11 cellular contexts compared by ENCODE assay signal in the genomic region with DNA sequence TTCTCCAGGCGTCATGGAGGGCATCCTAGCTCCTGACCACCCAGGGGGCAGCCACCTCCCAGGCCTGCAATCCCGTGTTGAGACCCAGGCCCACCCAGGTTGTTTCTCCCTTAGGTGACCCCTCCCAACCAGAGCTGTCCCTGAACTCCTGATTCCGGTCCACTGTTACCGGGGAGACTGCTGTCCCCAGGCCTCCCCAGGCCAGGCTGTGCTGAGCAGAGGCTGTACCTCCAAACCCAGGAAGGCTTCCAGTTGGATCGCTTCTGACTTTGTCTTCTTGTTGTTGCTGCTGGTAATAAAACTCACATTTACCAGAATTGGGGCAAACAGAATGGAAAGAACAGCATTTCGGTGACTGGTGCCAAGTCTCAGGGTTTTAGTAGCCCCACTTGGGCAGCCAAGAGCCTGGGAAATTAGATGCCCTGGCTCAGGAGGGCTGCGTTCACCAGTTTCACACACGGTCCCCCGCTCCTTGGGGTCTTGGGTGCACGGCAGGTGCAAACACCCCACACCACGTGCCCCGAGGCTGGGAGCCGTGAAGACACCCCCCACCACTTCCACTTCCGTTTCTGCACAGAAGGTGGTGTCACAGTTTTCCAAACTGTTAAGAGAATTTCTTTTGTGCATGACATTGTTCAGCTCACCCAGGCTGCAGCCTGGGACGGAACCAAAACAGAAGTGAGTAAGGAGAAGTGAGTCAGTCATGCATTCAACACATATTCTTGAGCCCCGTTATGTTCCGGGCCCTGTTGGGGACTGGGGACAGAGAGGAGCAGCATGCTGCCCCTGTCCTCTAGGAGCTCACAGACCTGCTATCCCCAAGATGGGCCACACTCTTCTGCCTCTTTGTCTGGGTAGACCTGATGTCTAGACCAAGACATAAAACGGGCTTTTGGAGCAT. TPM values are rescaled to one million over a fixed set of nuclear protein-coding genes. Genes with fewer than 3 reads are reported as not detected.
DNase-seq lines count a peak whose midpoint lies in the region; ATAC-seq, FAIRE-seq and TF ChIP-seq lines count a peak whose summit lies in the region.
"Had no signal": no experiment of that assay in that cellular context is flagged by ENCODE, and none has a peak within 500 bp of the region (broad histone marks: within the 10 kb centered on the region; RNA-seq: fewer than 3 reads in every experiment).

No MANE protein-coding gene starts in this region.

- peak; percentile 77 for ATAC-seq in HG03175 (IDR thresholded peaks at IDR 0.05; ENCODE audit: unreplicated experiment)
- ATAC-seq in GM12878 = peak; percentile 71
- ATAC-seq: left ventricle myocardium superior had no signal

- SMC1A ChIA-PET in GM12878 (lab: Charles Lee; ENCODE audit: uncharacterized antibody, unreplicated experiment) = interaction anchor here (0.8 to 2.5 kb wide), 5 partner anchors 16 to 93 kb away, joined by 5 to 7 read pairs (median 5); no protein-coding TSS in a partner anchor

- in situ Hi-C loops in GM12878 (cut with MboI) (no loop called here), mammary epithelial cell (cut with MboI; ENCODE audit: low sequenced_read_pairs in 2 of 2) (no loop called here)

- WGBS in GM12878 (ENCODE audit: insufficient coverage, insufficient replicate concordance, low lambda C conversion rate, missing lambda C conversion rate) = 23% methylated on average over 18 of the region's 18 CpGs
- WGBS in stomach, 5 donors = 70 to 84% (median 81%) methylated on average over 18 of the region's 18 CpGs
- 77% methylated on average over 16 of the region's 18 CpGs for WGBS in mammary epithelial cell (ENCODE audit: low coverage, missing lambda C conversion rate)

- TF ChIP-seq CTCF in GM12878 (IDR thresholded peaks at IDR 0.05 in 2 of 3, conservative IDR thresholded peaks at IDR 0.05 in 1 of 3; ENCODE audit: control insufficient read depth in 2 of 3, extremely low read depth in 1 of 3, insufficient read depth in 1 of 3, low read depth in 3 of 3, low read length in 3 of 3) (no peak), stomach (IDR thresholded peaks at IDR 0.05) (no peak), mammary epithelial cell (conservative IDR thresholded peaks at IDR 0.05 in 1 of 2, IDR thresholded peaks at IDR 0.05 in 1 of 2; ENCODE audit: extremely low read depth in 1 of 2, insufficient read depth in 1 of 2, low read depth in 1 of 2, low read length in 2 of 2) (no peak)

- POLR2A ChIA-PET in GM12878 (lab: Charles Lee) = interaction anchor here (0.6 to 1.0 kb wide), 3 partner anchors 29 to 1009 kb away, joined by 3 read pairs; a partner anchor contains a TSS

- H3K4me2 ChIP-seq in GM12878 (ENCODE audit: control insufficient read depth, insufficient read depth) = peak overlapping the region; percentile 58
- no peak overlapping the region for H3K4me2 ChIP-seq in mammary epithelial cell (ENCODE audit: insufficient read depth, low read depth, low read length)

- peak; percentile 79 for FAIRE-seq in GM12878 (lab: Jason Lieb, UNC)

- intact Hi-C loops in GM12878 (cut with micrococcal nuclease; ENCODE audit: unreplicated experiment) (loop anchor here (2.0 kb wide), 2 partner anchors 29 to 45 kb away; a partner anchor contains a TSS), stomach (cut with DNase I; ENCODE audit: low total_unique reads) (no loop called here), mammary epithelial cell (cut with micrococcal nuclease) (no loop called here)

- H4K20me1 ChIP-seq in GM12878 (ENCODE audit: control insufficient read depth, insufficient read depth) = no peaks in the 10 kb centered on the region
- H4K20me1 ChIP-seq in mammary epithelial cell (ENCODE audit: insufficient read depth, low read length) = no peaks in the 10 kb centered on the region

- H3K27me3 ChIP-seq in GM12878 (replicated peaks in 1 of 2; ENCODE audit: control insufficient read depth in 2 of 2, insufficient read depth in 2 of 2, low read length in 1 of 2) = no peaks in the 10 kb centered on the region
- peaks cover 0 to 16% (median 0%) of the 10 kb centered on the region in 3 donors for H3K27me3 ChIP-seq in stomach
- peaks cover 2% of the 10 kb centered on the region for H3K27me3 ChIP-seq in mammary epithelial cell (ENCODE audit: insufficient read depth, low read length)
- H3K27me3 ChIP-seq: ascending aorta had no signal

- H3K9ac ChIP-seq in GM12878 (ENCODE audit: control insufficient read depth, insufficient read depth, low read length) = no peak overlapping the region
- H3K9ac ChIP-seq in mammary epithelial cell (ENCODE audit: insufficient read depth, low read length) = no peak overlapping the region

- no peak overlapping the region for H2AFZ ChIP-seq in GM12878 (ENCODE audit: control insufficient read depth, low read depth, low read length)
- no peak overlapping the region for H2AFZ ChIP-seq in mammary epithelial cell (ENCODE audit: low read depth, low read length)

- no peak for TF ChIP-seq RAD21 in GM12878 (IDR thresholded peaks at IDR 0.05; ENCODE audit: insufficient read depth, low read depth, low read length)

- no peak; a peak in 1 of 4 replicates for TF ChIP-seq EP300 in GM12878 (IDR thresholded peaks at IDR 0.05; ENCODE audit: borderline replicate concordance in 1 of 2, control insufficient read depth in 1 of 2, low read depth in 2 of 2, low read length in 2 of 2)
- no peak for TF ChIP-seq EP300 in stomach (IDR thresholded peaks at IDR 0.05)

- H3K27ac ChIP-seq in GM12878 (ENCODE audit: control insufficient read depth, insufficient read depth) (0 out of 2 replicates have a peak overlapping the region, but pooled peaks have one; percentile 7), stomach (no peak overlapping the region), mammary epithelial cell (ENCODE audit: insufficient read depth, low read depth, low read length) (no peak overlapping the region)
- H3K27ac ChIP-seq: 22Rv1, ascending aorta had no signal

- no peak overlapping the region for H3K4me3 ChIP-seq in GM12878
- no peak overlapping the region for H3K4me3 ChIP-seq in stomach
- no peak overlapping the region for H3K4me3 ChIP-seq in mammary epithelial cell (replicated peaks in 1 of 3; ENCODE audit: insufficient read depth in 1 of 3, low read depth in 2 of 3, low read length in 3 of 3)
- H3K4me3 ChIP-seq: ascending aorta had no signal

- no peaks in the 10 kb centered on the region for H3K79me2 ChIP-seq in GM12878 (ENCODE audit: control insufficient read depth, insufficient read depth, low read length)
- H3K79me2 ChIP-seq in mammary epithelial cell (ENCODE audit: insufficient read depth, low read length) = no peaks in the 10 kb centered on the region

- no peaks in the 10 kb centered on the region; the same call in 1 of the 3 replicates for H3K9me3 ChIP-seq in GM12878 (replicated peaks; ENCODE audit: control insufficient read depth, insufficient read depth, low read length)
- H3K9me3 ChIP-seq in stomach = no peaks in the 10 kb centered on the region
- H3K9me3 ChIP-seq in mammary epithelial cell (replicated peaks; ENCODE audit: insufficient read depth, low read length) = no peaks in the 10 kb centered on the region
- H3K9me3 ChIP-seq: ascending aorta had no signal

- BruUV-seq in GM12878 (replicated peaks; lab: Mats Ljungman, UMichigan) (no TSS peak), mammary epithelial cell (replicated peaks; lab: Mats Ljungman, UMichigan) (no TSS peak)

- CTCF ChIA-PET in GM12878 (lab: Yijun Ruan, JAX) = interaction anchor here (0.7 to 3.3 kb wide), 10 partner anchors 8 to 159 kb away, joined by 3 to 19 read pairs (median 8); a partner anchor contains a TSS
- CTCF ChIA-PET in mammary epithelial cell (lab: Charles Lee; ENCODE audit: low non-redundant PET) = no interaction called here

- peak; percentile 72 for DNase-seq in NK-92 treated with Interleukin-12 subunit alpha and Interleukin-12 subunit beta, amount 100 ng/mL, for 24 hours (lab: John Stamatoyannopoulos, UW)
- no peak for DNase-seq in NK-92 (lab: John Stamatoyannopoulos, UW; ENCODE audit: unreplicated experiment)
- no peak for DNase-seq in GM12878 (ENCODE audit: low read depth, low spot score)
- DNase-seq in stimulated activated CD8-positive, alpha-beta memory T cell treated with anti-CD3 and anti-CD28 coated beads, Interleukin-4, amount 100 ng/mL, for 48 hours = peak; percentile 29
- DNase-seq in stomach = no peak
- DNase-seq in NCI-H774 (lab: John Stamatoyannopoulos, UW) = no peak
- DNase-seq in mammary epithelial cell = no peak
- DNase-seq: left ventricle myocardium superior had no signal

- no peak for TF ChIP-seq POLR2A in GM12878 (IDR thresholded peaks at IDR 0.05; ENCODE audit: low read depth, low read length)
- no peak for TF ChIP-seq POLR2A in stomach (IDR thresholded peaks at IDR 0.05)

- H3K36me3 ChIP-seq in GM12878 (ENCODE audit: control insufficient read depth in 2 of 2, insufficient read depth in 2 of 2, low read length in 1 of 2) = no peaks in the 10 kb centered on the region
- H3K36me3 ChIP-seq in stomach = no peaks in the 10 kb centered on the region
- H3K36me3 ChIP-seq in mammary epithelial cell (ENCODE audit: insufficient read depth, low read length) = no peaks in the 10 kb centered on the region
- H3K36me3 ChIP-seq: ascending aorta had no signal

- RAD21 ChIA-PET in GM12878 (lab: Charles Lee; ENCODE audit: unreplicated experiment) = interaction anchor here (0.8 to 4.3 kb wide), 8 partner anchors 25 to 163 kb away, joined by 3 to 15 read pairs (median 4); a partner anchor contains a TSS

- dilution Hi-C loops in mammary epithelial cell (cut with HindIII; ENCODE audit: low sequenced_read_pairs) = loop anchor here (10.0 kb wide), 1 partner anchor 151 kb away; no protein-coding TSS in a partner anchor

- H3K4me1 ChIP-seq in GM12878 (ENCODE audit: control insufficient read depth, insufficient read depth, low read length) (peaks cover 39% of the 10 kb centered on the region), stomach (peaks cover 0 to 12% (median 2%) of the 10 kb centered on the region in 4 donors), mammary epithelial cell (ENCODE audit: insufficient read depth, low read length) (no peaks in the 10 kb centered on the region)
- H3K4me1 ChIP-seq: ascending aorta had no signal

RNA-seq across cellular contexts. Expression of a gene that starts 29.4 kb away (rescaled TPM):
- 42.5 and 42.9 TPM in 2 replicates for total RNA-seq in GM12878 (2013; cell fraction: nucleolus; rRNA removed)
- total RNA-seq in GM12878 (2014; rRNA removed) = 110 and 131 TPM in 2 replicates
- total RNA-seq in GM12878 (2014; rRNA removed; fragmentation: Illumina TruSeq; extraction: Trizol) = 102 and 110 TPM in 2 replicates
- 155 and 167 TPM in 2 replicates for total RNA-seq in GM12878 (2021)
- 46.6 TPM for polyA plus RNA-seq in GM12878 (2011; ENCODE audit: low read depth)
- 57.5 and 96.3 TPM in 2 replicates for polyA plus RNA-seq in GM12878 (2011; rRNA removed)
- polyA plus RNA-seq in GM12878 (2011; cell fraction: cytosol; rRNA removed) = 139 and 172 TPM in 2 replicates
- 53.0 and 55.2 TPM in 2 replicates for polyA plus RNA-seq in GM12878 (2011; cell fraction: nucleus; rRNA removed)
- 79.4 and 173 TPM in 2 replicates for polyA plus RNA-seq in GM12878 (2012)
- polyA plus RNA-seq in GM12878 (2014; fragmentation: Illumina TruSeq; extraction: Trizol) = 82.9 and 170 TPM in 2 replicates
- 10 to 100 TPM in 1 of 2 experiments, 1 to 10 TPM in 1; 5.4 to 16.9 TPM for polyA plus RNA-seq in GM12878 (2014; fragmentation: Nextera tagmentation; extraction: Ambion mirVana)
- 185 and 204 TPM in 2 replicates for polyA plus RNA-seq in GM12878 (2014; rRNA removed)
- 100 to 1,000 TPM; 191 to 195 TPM for polyA plus RNA-seq in GM12878 (2016; fragmentation: Nextera tagmentation; extraction: Ambion mirVana)
- polyA minus RNA-seq in GM12878 (2011; rRNA and poly(A)+ RNA removed) = 118 and 121 TPM in 2 replicates
- polyA minus RNA-seq in GM12878 (2011; cell fraction: cytosol; rRNA and poly(A)+ RNA removed) = 26.1 and 33.1 TPM in 2 replicates
- 5.1 and 9.5 TPM in 2 replicates for polyA minus RNA-seq in GM12878 (2011; cell fraction: nucleus; rRNA and poly(A)+ RNA removed)
- total RNA-seq in stomach = 1,000 to 10,000 TPM in 1 of 5 donors, 100 to 1,000 TPM in 2, 10 to 100 TPM in 2; 35.6 to 1,030 (median 105) TPM
- polyA plus RNA-seq in stomach = 10 to 100 TPM; 26.9 to 40.8 (median 32.2) TPM
- total RNA-seq in mammary epithelial cell = 10 to 100 TPM; 24.8 to 47.1 TPM
- polyA plus RNA-seq in mammary epithelial cell = 66.2 TPM
- 77.9 TPM for polyA minus RNA-seq in mammary epithelial cell

RNA-seq across cellular contexts. Expression of a gene that starts 30.9 kb away (rescaled TPM):
- 20.6 and 24.6 TPM in 2 replicates for total RNA-seq in GM12878 (2013; cell fraction: nucleolus; rRNA removed)
- 11.2 and 12.3 TPM in 2 replicates for total RNA-seq in GM12878 (2014; rRNA removed)
- total RNA-seq in GM12878 (2014; rRNA removed; fragmentation: Illumina TruSeq; extraction: Trizol) = 18.1 and 19.2 TPM in 2 replicates
- 26.8 and 30.1 TPM in 2 replicates for total RNA-seq in GM12878 (2021)
- 12.4 TPM for polyA plus RNA-seq in GM12878 (2011; ENCODE audit: low read depth)
- 16.5 and 26.9 TPM in 2 replicates for polyA plus RNA-seq in GM12878 (2011; rRNA removed)
- polyA plus RNA-seq in GM12878 (2011; cell fraction: cytosol; rRNA removed) = 26.5 and 38.7 TPM in 2 replicates
- polyA plus RNA-seq in GM12878 (2011; cell fraction: nucleus; rRNA removed) = 39.0 and 48.7 TPM in 2 replicates
- polyA plus RNA-seq in GM12878 (2012) = 17.2 and 17.7 TPM in 2 replicates
- polyA plus RNA-seq in GM12878 (2014; fragmentation: Illumina TruSeq; extraction: Trizol) = 20.4 and 24.4 TPM in 2 replicates
- polyA plus RNA-seq in GM12878 (2014; fragmentation: Nextera tagmentation; extraction: Ambion mirVana) = 1 to 10 TPM; 2.1 to 5.5 TPM
- polyA plus RNA-seq in GM12878 (2014; rRNA removed) = 23.4 and 23.5 TPM in 2 replicates
- 10 to 100 TPM; 12.6 to 13.2 TPM for polyA plus RNA-seq in GM12878 (2016; fragmentation: Nextera tagmentation; extraction: Ambion mirVana)
- 60.8 and 66.5 TPM in 2 replicates for polyA minus RNA-seq in GM12878 (2011; rRNA and poly(A)+ RNA removed)
- polyA minus RNA-seq in GM12878 (2011; cell fraction: cytosol; rRNA and poly(A)+ RNA removed) = 6.0 and 6.2 TPM in 2 replicates
- 10.9 and 19.2 TPM in 2 replicates for polyA minus RNA-seq in GM12878 (2011; cell fraction: nucleus; rRNA and poly(A)+ RNA removed)
- total RNA-seq in stomach = under 1 TPM in 1 of 5 donors, not detected in 4; 0.37 TPM
- polyA plus RNA-seq in stomach = under 1 TPM in 2 of 3 donors, not detected in 1; 0.13 to 0.19 TPM
- total RNA-seq in mammary epithelial cell = not detected
- polyA plus RNA-seq in mammary epithelial cell = not detected
- polyA minus RNA-seq in mammary epithelial cell = not detected
- total RNA-seq: ascending aorta, left ventricle myocardium superior had no signal

Comparison
In these comparisons a context has a peak if more than half of its experiments do, and no peak if none do; other contexts are left out.
1. DNase-seq: peak in NK-92 treated with Interleukin-12 subunit alpha and Interleukin-12 subunit beta, amount 100 ng/mL, for 24 hours (single experiment) and stimulated activated CD8-positive, alpha-beta memory T cell treated with anti-CD3 and anti-CD28 coated beads, Interleukin-4, amount 100 ng/mL, for 48 hours (single experiment); none in NK-92 (single experiment), GM12878 (single experiment), stomach (single experiment), NCI-H774 (single experiment) and mammary epithelial cell (single experiment).
2. RNA of a gene that starts 30.9 kb away (total RNA-seq): 11.2 to 30.1 TPM in GM12878; 0.37 TPM in stomach and not detected in mammary epithelial cell; every median in the first group is over 4 times any median in the second.